In the genomic region with DNA sequence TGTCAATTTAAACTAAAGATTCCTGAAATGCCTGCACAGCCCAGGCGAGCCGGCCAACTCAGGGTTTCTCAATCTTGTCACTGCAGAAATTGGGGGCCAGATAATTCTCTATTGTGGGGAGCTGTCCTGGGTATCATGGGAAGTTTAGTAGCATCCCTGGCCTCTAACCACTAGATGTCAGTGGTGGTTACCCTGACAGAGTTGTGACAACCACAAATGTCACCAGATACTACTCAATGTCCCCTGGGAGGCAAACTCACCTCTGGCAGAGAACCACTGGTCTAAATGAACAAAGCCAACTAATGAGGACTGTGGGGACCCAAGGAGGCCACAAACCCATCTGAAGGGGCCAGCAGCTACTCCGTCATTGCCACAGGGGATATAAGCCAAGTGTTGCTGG, we compare ENCODE assay signal across 8 cellular contexts.
DNase-seq lines count a peak whose midpoint lies in the region; ATAC-seq and TF ChIP-seq lines count a peak whose summit lies in the region.

No MANE protein-coding gene starts in this region.

- H3K27ac ChIP-seq in CD4-positive, alpha-beta memory T cell (ENCODE audit: low read depth, low read length), result no peak overlapping the region
- no peak overlapping the region for H3K27ac ChIP-seq in cardiac muscle cell

- peaks cover 5 to 11% of the 10 kb centered on the region in 2 donors for H3K27me3 Mint-ChIP-seq in CD4-positive, alpha-beta memory T cell
- H3K27me3 Mint-ChIP-seq in activated T-cell treated with anti-CD3 and anti-CD28 coated beads, Interleukin-2, amount 50 U/mL, for 72 hours (ENCODE audit: low read depth), result peaks cover 14% of the 10 kb centered on the region

- peak; percentile 74 for TF ChIP-seq CTCF in cardiac muscle cell (IDR thresholded peaks at IDR 0.05; ENCODE audit: low read depth, low read length)

- peak in 4 of 5 donors; percentile 24 to 41 (median 36) for DNase-seq in CD4-positive, alpha-beta memory T cell
- DNase-seq in NCI-H460 (ENCODE audit: extremely low read depth, low read depth) (peak; percentile 58), cardiac muscle cell (ENCODE audit: low read depth in 1 of 2, low spot score in 1 of 2) (peak; percentile 35 to 63), renal cortical epithelial cell (ENCODE audit: low read depth) (peak; percentile 21)
- DNase-seq in activated T-cell treated with anti-CD3 and anti-CD28 coated beads, Interleukin-2, amount 50 U/mL, for 72 hours, result peak; percentile 36 to 40

- no peaks in the 10 kb centered on the region for H3K36me3 Mint-ChIP-seq in CD4-positive, alpha-beta memory T cell
- no peaks in the 10 kb centered on the region for H3K36me3 Mint-ChIP-seq in activated T-cell treated with anti-CD3 and anti-CD28 coated beads, Interleukin-2, amount 50 U/mL, for 72 hours (ENCODE audit: insufficient read depth in 2 of 2)

- POLR2A ChIA-PET in CD4-positive, alpha-beta memory T cell (lab: Charles Lee; ENCODE audit: partially characterized antibody), result interaction anchor here (0.5 kb wide), 1 partner anchor 447 kb away, joined by 3 read pairs; no protein-coding TSS in a partner anchor

- CTCF ChIA-PET in CD4-positive, alpha-beta memory T cell (lab: Charles Lee; ENCODE audit: partially characterized antibody), result interaction anchor here (0.7 to 1.5 kb wide), 4 partner anchors 9 to 361 kb away, joined by 3 to 8 read pairs (median 4); no protein-coding TSS in a partner anchor

- no peaks in the 10 kb centered on the region for H3K4me1 ChIP-seq in CD4-positive, alpha-beta memory T cell (ENCODE audit: insufficient read depth, low read length)
- H3K4me1 ChIP-seq in cardiac muscle cell (ENCODE audit: low read depth), result no peaks in the 10 kb centered on the region

- H3K4me3 ChIP-seq in CD4-positive, alpha-beta memory T cell (ENCODE audit: low read length in 2 of 2), result no peak overlapping the region
- no peak overlapping the region for H3K4me3 ChIP-seq in cardiac muscle cell

- no peak overlapping the region for H3K4me3 Mint-ChIP-seq in CD4-positive, alpha-beta memory T cell
- no peak overlapping the region for H3K4me3 Mint-ChIP-seq in activated T-cell treated with anti-CD3 and anti-CD28 coated beads, Interleukin-2, amount 50 U/mL, for 72 hours

- peak; percentile 68 for ATAC-seq in GM18508 (IDR thresholded peaks at IDR 0.05; ENCODE audit: insufficient read depth, unreplicated experiment)
- peak; percentile 74 for ATAC-seq in HG03097 (IDR thresholded peaks at IDR 0.05; ENCODE audit: low FRiP score, unreplicated experiment)
- peak; percentile 73 to 77 for ATAC-seq in activated T-cell treated with anti-CD3 and anti-CD28 coated beads, Interleukin-2, amount 50 U/mL, for 72 hours (replicated peaks in 1 of 2)
- ATAC-seq in GM19455 (IDR thresholded peaks at IDR 0.05; ENCODE audit: unreplicated experiment), result no peak

- H3K36me3 ChIP-seq in CD4-positive, alpha-beta memory T cell (ENCODE audit: insufficient read depth, low read length), result no peaks in the 10 kb centered on the region
- no peaks in the 10 kb centered on the region for H3K36me3 ChIP-seq in cardiac muscle cell

- H3K9me3 Mint-ChIP-seq in CD4-positive, alpha-beta memory T cell, result peaks cover 0 to 2% (median 0%) of the 10 kb centered on the region in 8 donors
- no peaks in the 10 kb centered on the region for H3K9me3 Mint-ChIP-seq in activated T-cell treated with anti-CD3 and anti-CD28 coated beads, Interleukin-2, amount 50 U/mL, for 72 hours

- H3K9me3 ChIP-seq in CD4-positive, alpha-beta memory T cell (ENCODE audit: control insufficient read depth in 1 of 2, low read length in 2 of 2), result no peaks in the 10 kb centered on the region
- H3K9me3 ChIP-seq in cardiac muscle cell (ENCODE audit: low read depth), result no peaks in the 10 kb centered on the region

- intact Hi-C loops in CD4-positive, alpha-beta memory T cell (cut with micrococcal nuclease), result loop anchor here (10.0 kb wide), 1 partner anchor 429 kb away; no protein-coding TSS in a partner anchor

- H3K4me1 Mint-ChIP-seq in CD4-positive, alpha-beta memory T cell, result no peaks in the 10 kb centered on the region
- H3K4me1 Mint-ChIP-seq in activated T-cell treated with anti-CD3 and anti-CD28 coated beads, Interleukin-2, amount 50 U/mL, for 72 hours (ENCODE audit: low read depth), result no peaks in the 10 kb centered on the region

- peak overlapping the region in 1 of 7 donors; percentile 43 for H3K27ac Mint-ChIP-seq in CD4-positive, alpha-beta memory T cell
- H3K27ac Mint-ChIP-seq in activated T-cell treated with anti-CD3 and anti-CD28 coated beads, Interleukin-2, amount 50 U/mL, for 72 hours, result no peak overlapping the region

- peaks cover 3% of the 10 kb centered on the region for H3K27me3 ChIP-seq in CD4-positive, alpha-beta memory T cell (ENCODE audit: insufficient read depth, low read length)
- peaks cover 48% of the 10 kb centered on the region for H3K27me3 ChIP-seq in cardiac muscle cell
